1 cellular context compared by ENCODE assay signal in the genomic region with DNA sequence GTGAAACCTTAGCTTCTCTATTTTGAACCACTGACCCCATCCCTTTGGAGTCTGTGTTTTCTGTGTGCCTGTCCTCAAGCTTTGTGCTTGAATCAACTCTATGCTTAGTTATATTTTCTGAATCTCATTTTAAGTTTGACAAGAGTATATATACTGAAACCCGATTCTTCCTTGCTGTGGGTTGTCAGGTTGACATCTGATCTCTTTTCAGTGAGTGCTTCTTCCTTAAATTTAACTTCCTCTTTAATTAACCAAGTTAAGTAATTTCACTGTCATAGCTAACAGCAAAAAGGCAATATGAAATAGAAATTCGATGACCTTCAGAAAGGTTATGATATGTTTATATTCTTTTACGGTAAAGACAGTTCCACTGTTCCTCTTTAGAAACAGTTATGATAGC.
TF ChIP-seq lines count a peak whose summit lies in the region.

No MANE protein-coding gene starts in this region.

TF ChIP-seq in SK-N-SH, 30 proteins besides CTCF, POLR2A, EP300 and RAD21 (continued from another document):
- TF ChIP-seq FOSL2 (IDR thresholded peaks at IDR 0.05; ENCODE audit: borderline replicate concordance, low read depth) (no peak), TCF12 (IDR thresholded peaks at IDR 0.05) (no peak), JUND (IDR thresholded peaks at IDR 0.05) (no peak)
